In genomic region chr2:176126929-176127768, GRCh38 we compare ENCODE assay signal across 1 cellular context.
TF ChIP-seq lines count a peak whose summit lies in the region.

No MANE protein-coding gene starts in this region.

TF ChIP-seq in endothelial cell of umbilical vein, 7 proteins besides CTCF, POLR2A, EP300 and RAD21:
- TF ChIP-seq MAX (IDR thresholded peaks at IDR 0.05; ENCODE audit: insufficient read depth, insufficient read length) (no peak), JUN (IDR thresholded peaks at IDR 0.05; ENCODE audit: borderline replicate concordance, insufficient read depth, insufficient read length, low read depth) (no peak), POLR2AphosphoS5 (IDR thresholded peaks at IDR 0.05; ENCODE audit: insufficient read depth, low read depth, low read length) (no peak), GATA2 (IDR thresholded peaks at IDR 0.05; ENCODE audit: insufficient read depth, insufficient read length, low read depth, low read length) (no peak), FOS (IDR thresholded peaks at IDR 0.05; ENCODE audit: borderline replicate concordance, insufficient read depth, low read length) (no peak), MYC (IDR thresholded peaks at IDR 0.05; ENCODE audit: low read depth, low read length) (no peak), EZH2 (IDR thresholded peaks at IDR 0.05; ENCODE audit: borderline replicate concordance, low read depth, low read length, severe bottlenecking) (no peak)
